ENCODE assay signal across 11 cellular contexts in the genomic region with DNA sequence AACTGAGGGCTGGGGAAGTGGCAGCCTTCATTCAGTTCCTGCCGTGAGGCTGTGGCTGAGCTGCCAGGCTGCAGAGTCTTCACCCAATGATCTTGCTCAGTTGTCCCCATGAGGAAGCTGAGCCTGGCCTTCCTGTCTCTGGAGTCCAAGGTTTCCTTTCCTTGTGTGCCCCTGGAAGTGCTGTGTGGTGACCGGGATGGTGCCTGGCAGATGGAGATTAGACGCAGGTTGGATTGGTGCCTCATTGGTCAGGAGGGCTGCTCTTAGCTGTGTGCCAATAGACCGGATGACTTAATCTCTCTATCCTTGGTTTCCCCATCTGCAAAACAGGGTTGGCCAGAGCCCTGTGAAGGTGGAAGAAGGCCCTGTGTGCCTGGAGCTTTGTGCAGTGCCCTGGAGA. TPM values are rescaled to one million over a fixed set of nuclear protein-coding genes. Genes with fewer than 3 reads are reported as not detected.
DNase-seq lines count a peak whose midpoint lies in the region; ATAC-seq and TF ChIP-seq lines count a peak whose summit lies in the region.
"Had no signal": no experiment of that assay in that cellular context is flagged by ENCODE, and none has a peak within 500 bp of the region (broad histone marks: within the 10 kb centered on the region; RNA-seq: fewer than 3 reads in every experiment).

No MANE protein-coding gene starts in this region.

- H3K4me1 Mint-ChIP-seq in endothelial cell (ENCODE audit: unreplicated experiment), result peaks cover 19% of the 10 kb centered on the region
- peaks cover 16 to 69% (median 54%) of the 10 kb centered on the region in 7 donors for H3K4me1 Mint-ChIP-seq in naive thymus-derived CD4-positive, alpha-beta T cell

- H3K9me3 ChIP-seq in BLaER1 treated with 17β-estradiol and CSF1 and Interleukin-3, amounts not matched to agents 10 nM and 100 nM (replicated peaks in 1 of 11), result peaks cover 0 to 34% (median 22%) of the 10 kb centered on the region in 11 experiments; a peak in 16 of 22 replicates
- no peaks in the 10 kb centered on the region for H3K9me3 ChIP-seq in naive thymus-derived CD4-positive, alpha-beta T cell (ENCODE audit: control insufficient read depth in 2 of 3, low read length in 3 of 3)

- H3K36me3 Mint-ChIP-seq in endothelial cell (ENCODE audit: low read depth, unreplicated experiment), result peaks cover 15% of the 10 kb centered on the region
- H3K36me3 Mint-ChIP-seq in naive thymus-derived CD4-positive, alpha-beta T cell, result peaks cover 0 to 36% (median 8%) of the 10 kb centered on the region in 5 donors

- TF ChIP-seq CTCF in endothelial cell (IDR thresholded peaks at IDR 0.05; ENCODE audit: unreplicated experiment) (no peak), GM13976 (IDR thresholded peaks at IDR 0.05; ENCODE audit: borderline replicate concordance, control extremely low read depth, extremely low read depth, insufficient read depth, missing control alignments) (no peak)

- intact Hi-C loops in naive thymus-derived CD4-positive, alpha-beta T cell (cut with micrococcal nuclease), result no loop called here

- CTCF ChIA-PET in naive thymus-derived CD4-positive, alpha-beta T cell (lab: Charles Lee), result no interaction called here

- peak overlapping the region; percentile 31 for H3K4me3 Mint-ChIP-seq in endothelial cell (ENCODE audit: unreplicated experiment)
- peak overlapping the region in 3 of 10 donors; percentile 16 to 23 (median 17) for H3K4me3 Mint-ChIP-seq in naive thymus-derived CD4-positive, alpha-beta T cell
- H3K4me3 Mint-ChIP-seq: activated naive CD4-positive, alpha-beta T cell treated with anti-CD3 and anti-CD28 coated beads for 36 hours had no signal

- no peaks in the 10 kb centered on the region for H3K27me3 ChIP-seq in BLaER1 treated with 17β-estradiol and CSF1 and Interleukin-3, amounts not matched to agents 10 nM and 100 nM
- H3K27me3 ChIP-seq in naive thymus-derived CD4-positive, alpha-beta T cell (ENCODE audit: control insufficient read depth in 2 of 2, insufficient read depth in 2 of 2, low read length in 2 of 2), result no peaks in the 10 kb centered on the region

- H3K9ac ChIP-seq in BLaER1 treated with 17β-estradiol and CSF1 and Interleukin-3, amounts not matched to agents 10 nM and 100 nM, result peak overlapping the region in 9 of 11 experiments; percentile 1 to 45 (median 37); a peak in 7 of 22 replicates

- H3K27me3 Mint-ChIP-seq in endothelial cell (ENCODE audit: unreplicated experiment), result peaks cover 6% of the 10 kb centered on the region
- H3K27me3 Mint-ChIP-seq in naive thymus-derived CD4-positive, alpha-beta T cell, result no peaks in the 10 kb centered on the region
- H3K27me3 Mint-ChIP-seq: progenitor cell of endocrine pancreas had no signal

- DNase-seq in NCI-H446 treated with DMSO at 0.1 percent for 48 hours (lab: John Stamatoyannopoulos, UW) (peak; percentile 27), endothelial cell (ENCODE audit: low spot score) (no peak), GM13976 (ENCODE audit: low spot score) (no peak), NOMO-1 treated with DMSO at 0.1 percent for 48 hours (lab: John Stamatoyannopoulos, UW; ENCODE audit: unreplicated experiment) (no peak)
- no peak for DNase-seq in naive thymus-derived CD4-positive, alpha-beta T cell
- DNase-seq: activated naive CD4-positive, alpha-beta T cell treated with anti-CD3 and anti-CD28 coated beads for 36 hours; MM.1S had no signal

- no peak overlapping the region for H3K4me3 ChIP-seq in BLaER1 treated with 17β-estradiol and CSF1 and Interleukin-3, amounts not matched to agents 10 nM and 100 nM
- no peak overlapping the region for H3K4me3 ChIP-seq in naive thymus-derived CD4-positive, alpha-beta T cell (ENCODE audit: low read length)

- peaks cover 0 to 83% (median 46%) of the 10 kb centered on the region in 11 experiments; a peak in 18 of 22 replicates for H3K36me3 ChIP-seq in BLaER1 treated with 17β-estradiol and CSF1 and Interleukin-3, amounts not matched to agents 10 nM and 100 nM
- peaks cover 0 to 11% (median 0%) of the 10 kb centered on the region in 3 experiments for H3K36me3 ChIP-seq in naive thymus-derived CD4-positive, alpha-beta T cell (ENCODE audit: control insufficient read depth in 2 of 3, insufficient read depth in 3 of 3, low read length in 3 of 3)

- no peak for ATAC-seq in naive thymus-derived CD4-positive, alpha-beta T cell
- ATAC-seq in HG02678 (IDR thresholded peaks at IDR 0.05; ENCODE audit: unreplicated experiment) (no peak), HG03469 (IDR thresholded peaks at IDR 0.05; ENCODE audit: unreplicated experiment) (no peak)

- in situ Hi-C loops in GM13976 (cut with MboI; ENCODE audit: low sequenced_read_pairs, unreplicated experiment), result no loop called here

- POLR2A ChIA-PET in naive thymus-derived CD4-positive, alpha-beta T cell (lab: Charles Lee), result interaction anchor here (0.6 to 0.8 kb wide), 2 partner anchors 17 to 22 kb away, joined by 3 read pairs; no protein-coding TSS in a partner anchor

- peaks cover 48 to 87% (median 64%) of the 10 kb centered on the region in 11 experiments for H4K20me1 ChIP-seq in BLaER1 treated with 17β-estradiol and CSF1 and Interleukin-3, amounts not matched to agents 10 nM and 100 nM

- no peaks in the 10 kb centered on the region for H3K9me3 Mint-ChIP-seq in endothelial cell (ENCODE audit: unreplicated experiment)
- H3K9me3 Mint-ChIP-seq in naive thymus-derived CD4-positive, alpha-beta T cell, result peaks cover 0 to 5% (median 0%) of the 10 kb centered on the region in 11 donors
- H3K9me3 Mint-ChIP-seq: activated naive CD4-positive, alpha-beta T cell treated with anti-CD3 and anti-CD28 coated beads for 36 hours had no signal

- H3K27ac ChIP-seq in BLaER1 treated with 17β-estradiol and CSF1 and Interleukin-3, amounts not matched to agents 10 nM and 100 nM, result peak overlapping the region in 10 of 11 experiments; percentile 38 to 98 (median 62); a peak in 19 of 22 replicates
- H3K27ac ChIP-seq in naive thymus-derived CD4-positive, alpha-beta T cell (ENCODE audit: low read depth, low read length), result no peak overlapping the region

- peak overlapping the region; percentile 42 for H3K27ac Mint-ChIP-seq in endothelial cell (ENCODE audit: unreplicated experiment)
- peak overlapping the region in 8 of 9 donors; percentile 33 to 91 (median 68) for H3K27ac Mint-ChIP-seq in naive thymus-derived CD4-positive, alpha-beta T cell
- H3K27ac Mint-ChIP-seq: activated naive CD4-positive, alpha-beta T cell treated with anti-CD3 and anti-CD28 coated beads for 36 hours; progenitor cell of endocrine pancreas had no signal

- H3K4me1 ChIP-seq in BLaER1 treated with 17β-estradiol and CSF1 and Interleukin-3, amounts not matched to agents 10 nM and 100 nM, result peaks cover 72 to 100% (median 93%) of the 10 kb centered on the region in 10 experiments
- peaks cover 6 to 14% of the 10 kb centered on the region in 2 donors for H3K4me1 ChIP-seq in naive thymus-derived CD4-positive, alpha-beta T cell (ENCODE audit: control insufficient read depth in 2 of 2, insufficient read depth in 2 of 2, low read length in 2 of 2)

- peak overlapping the region; percentile 63 to 100 (median 80) for H3K4me2 ChIP-seq in BLaER1 treated with 17β-estradiol and CSF1 and Interleukin-3, amounts not matched to agents 10 nM and 100 nM

RNA-seq across cellular contexts. Expression of a gene that starts 24.6 kb away (rescaled TPM):
- 184 TPM for total RNA-seq in endothelial cell (ENCODE audit: unreplicated experiment)
- 100 to 1,000 TPM; 238 to 340 (median 269) TPM for total RNA-seq in naive thymus-derived CD4-positive, alpha-beta T cell
- 100 to 1,000 TPM in 1 of 2 donors, 10 to 100 TPM in 1; 49.1 to 111 TPM for polyA plus RNA-seq in naive thymus-derived CD4-positive, alpha-beta T cell

RNA-seq across cellular contexts. Expression of a gene that starts 41.3 kb away (rescaled TPM):
- 32.5 TPM for total RNA-seq in endothelial cell (ENCODE audit: unreplicated experiment)
- total RNA-seq in naive thymus-derived CD4-positive, alpha-beta T cell, result 10 to 100 TPM; 36.1 to 63.4 (median 54.9) TPM
- polyA plus RNA-seq in naive thymus-derived CD4-positive, alpha-beta T cell, result 10 to 100 TPM; 38.0 to 41.8 TPM
